8 cellular contexts compared by ENCODE assay signal in genomic region chr9:133113163-133113927, GRCh38. TPM values are rescaled to one million over a fixed set of nuclear protein-coding genes. Genes with fewer than 3 reads are reported as not detected.
DNase-seq lines count a peak whose midpoint lies in the region; ATAC-seq and TF ChIP-seq lines count a peak whose summit lies in the region.

No MANE protein-coding gene starts in this region.

- TF ChIP-seq CTCF in dorsolateral prefrontal cortex (IDR thresholded peaks at IDR 0.05 in 54 of 56, conservative IDR thresholded peaks at IDR 0.05 in 2 of 56; ENCODE audit: low read depth in 1 of 56, partially characterized antibody in 56 of 56) = no peak

- H3K9me3 Mint-ChIP-seq in naive B cell = no peaks in the 10 kb centered on the region

- H3K27me3 Mint-ChIP-seq in naive B cell = no peaks in the 10 kb centered on the region

- DNase-seq in A172 (ENCODE audit: low spot score) = peak; percentile 81
- peak; percentile 41 for DNase-seq in NCI-H226
- peak in 4 of 10 donors; percentile 21 to 67 (median 62) for DNase-seq in dorsolateral prefrontal cortex
- DNase-seq in naive B cell = no peak
- DNase-seq in SKM-1 treated with dmso at 0.1 percent for 144 hours (lab: John Stamatoyannopoulos, UW; ENCODE audit: unreplicated experiment) = no peak
- no peak for DNase-seq in NCI-H1436 treated with DMSO at 0.1 percent for 48 hours (lab: John Stamatoyannopoulos, UW)
- DNase-seq in G401 (ENCODE audit: low spot score) = no peak

- H3K27me3 ChIP-seq in dorsolateral prefrontal cortex = no peaks in the 10 kb centered on the region

- H3K27ac Mint-ChIP-seq in naive B cell = peak overlapping the region; percentile 94 to 98 (median 96)

- in situ Hi-C loops in G401 (cut with HindIII; ENCODE audit: low sequenced_read_pairs) = no loop called here

- peak overlapping the region in 7 of 8 donors; percentile 21 to 64 (median 57) for H3K4me3 Mint-ChIP-seq in naive B cell

- peak overlapping the region in 44 of 59 donors; percentile 1 to 98 (median 34) for H3K4me3 ChIP-seq in dorsolateral prefrontal cortex

- intact Hi-C loops in dorsolateral prefrontal cortex (cut with DNase I) = loop anchor here in 1 of 2 donors (5.0 to 10.0 kb wide), 2 partner anchors 66 to 371 kb away; no protein-coding TSS in a partner anchor

- H3K4me1 Mint-ChIP-seq in naive B cell = peaks cover 34 to 49% (median 45%) of the 10 kb centered on the region in 3 donors

- H3K27ac ChIP-seq in dorsolateral prefrontal cortex = peak overlapping the region; percentile 39 to 100 (median 98)

- no peaks in the 10 kb centered on the region for H3K36me3 Mint-ChIP-seq in naive B cell

- ATAC-seq in naive B cell (ENCODE audit: low read depth in 2 of 2) (no peak), GM18511 (IDR thresholded peaks at IDR 0.05; ENCODE audit: unreplicated experiment) (no peak)

RNA-seq across cellular contexts. Expression of gene RALGDS, which starts 7.7 kb away (rescaled TPM):
- total RNA-seq in A172 (2014; rRNA removed; shearing (Covaris generic)) = 26.2 and 38.2 TPM in 2 replicates
- 100 to 1,000 TPM in 109 of 120 experiments, 10 to 100 TPM in 11; 72.2 to 415 (median 142) TPM for total RNA-seq in dorsolateral prefrontal cortex
- polyA plus RNA-seq in naive B cell (ENCODE audit: low read depth in 6 of 6) = 10 to 100 TPM in 2 of 6 donors, 1 to 10 TPM in 4; 5.5 to 17.5 (median 8.7) TPM
- 21.7 and 29.8 TPM in 2 replicates for total RNA-seq in G401 (2014; rRNA removed; shearing (Covaris generic))

RNA-seq across cellular contexts. Expression of gene GBGT1, which starts 50.4 kb away (rescaled TPM):
- 0.96 and 3.1 TPM in 2 replicates for total RNA-seq in A172 (2014; rRNA removed; shearing (Covaris generic))
- 10 to 100 TPM in 109 of 120 experiments, 1 to 10 TPM in 11; 5.8 to 27.4 (median 13.8) TPM for total RNA-seq in dorsolateral prefrontal cortex
- 1 to 10 TPM in 5 of 6 donors, under 1 TPM in 1; 0.96 to 4.0 (median 2.4) TPM for polyA plus RNA-seq in naive B cell (ENCODE audit: low read depth in 6 of 6)
- not detected in 2 replicates for total RNA-seq in G401 (2014; rRNA removed; shearing (Covaris generic))

RNA-seq across cellular contexts. Expression of gene CEL, which starts 51.6 kb away (rescaled TPM):
- 0.77 and 1.0 TPM in 2 replicates for total RNA-seq in A172 (2014; rRNA removed; shearing (Covaris generic))
- total RNA-seq in dorsolateral prefrontal cortex = 1 to 10 TPM in 107 of 120 experiments, under 1 TPM in 13; 0.64 to 7.6 (median 2.1) TPM
- polyA plus RNA-seq in naive B cell (ENCODE audit: low read depth in 6 of 6) = under 1 TPM in 1 of 6 donors, not detected in 5; 0.11 TPM
- 0.31 and 0.92 TPM in 2 replicates for total RNA-seq in G401 (2014; rRNA removed; shearing (Covaris generic))

Comparison
In these comparisons a context has a peak if more than half of its experiments do, and no peak if none do; other contexts are left out.
1. DNase-seq: peak in A172 (single experiment) and NCI-H226 (single experiment); none in naive B cell (single experiment), SKM-1 treated with dmso at 0.1 percent for 144 hours (single experiment), NCI-H1436 treated with DMSO at 0.1 percent for 48 hours (single experiment) and G401 (single experiment).